7 cellular contexts compared by ENCODE assay signal in the genomic region with DNA sequence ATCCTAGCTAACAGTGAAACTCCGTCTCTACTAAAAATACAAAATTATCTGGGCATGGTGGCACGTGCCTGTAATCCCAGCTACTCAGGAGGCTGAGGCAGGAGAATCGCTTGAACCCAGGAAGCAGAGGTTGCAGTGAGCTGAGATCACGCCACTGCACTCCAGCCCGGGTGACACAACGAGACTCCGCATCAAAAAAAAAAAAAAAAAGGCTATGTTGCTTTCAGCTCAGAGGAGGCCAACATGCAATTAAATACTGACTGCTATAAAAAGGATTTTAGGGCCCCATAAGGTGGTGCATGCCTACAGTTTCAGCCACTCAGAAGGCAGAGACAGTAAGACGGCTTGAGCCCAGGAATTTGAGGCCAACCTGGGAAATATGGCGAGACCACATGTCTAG. TPM values are rescaled to one million over a fixed set of nuclear protein-coding genes. Genes with fewer than 3 reads are reported as not detected.
DNase-seq lines count a peak whose midpoint lies in the region; ATAC-seq lines count a peak whose summit lies in the region.
"Not testable (repeated sequence)": the region's sequence is repeated elsewhere in the genome, so short reads cannot be mapped to it uniquely, and the experiment has no call there.

No MANE protein-coding gene starts in this region.

- not testable (repeated sequence) for H3K36me3 ChIP-seq in CD4-positive, alpha-beta memory T cell (ENCODE audit: insufficient read depth, low read length)

- peak; percentile 50 for ATAC-seq in activated CD4-positive, alpha-beta T cell treated with anti-CD3 and anti-CD28 coated beads for 36 hours
- ATAC-seq in activated T-cell treated with anti-CD3 and anti-CD28 coated beads, Interleukin-2, amount 50 U/mL, for 72 hours (replicated peaks in 1 of 2), result peak; percentile 26 to 31
- peak; percentile 31 for ATAC-seq in activated naive CD8-positive, alpha-beta T cell treated with anti-CD3 and anti-CD28 coated beads, Interleukin-2, amount 10 ng/mL, durations not matched to agents 7 days and 5 days (ENCODE audit: low read depth)
- ATAC-seq in natural killer cell treated with Interleukin-12 subunit alpha and Interleukin-12 subunit beta and Interleukin-15 and Interleukin-18, amount 100 ng/mL, for 72 hours, result peak in 1 of 2 donors; percentile 46

- H3K36me3 Mint-ChIP-seq in CD4-positive, alpha-beta memory T cell; activated T-cell treated with anti-CD3 and anti-CD28 coated beads, Interleukin-2, amount 50 U/mL, for 72 hours (ENCODE audit: insufficient read depth in 2 of 2); immature natural killer cell; natural killer cell treated with Interleukin-12 subunit alpha and Interleukin-12 subunit beta and Interleukin-15 and Interleukin-18, amount 100 ng/mL, for 72 hours: not testable (repeated sequence)
- H3K36me3 Mint-ChIP-seq in activated CD4-positive, alpha-beta T cell treated with anti-CD3 and anti-CD28 coated beads for 36 hours (ENCODE audit: low read depth), result peaks cover 10% of the 10 kb centered on the region
- peaks cover 20% of the 10 kb centered on the region for H3K36me3 Mint-ChIP-seq in activated naive CD8-positive, alpha-beta T cell treated with anti-CD3 and anti-CD28 coated beads, Interleukin-2, amount 10 ng/mL, durations not matched to agents 7 days and 5 days

- peaks cover 42% of the 10 kb centered on the region for H3K4me1 ChIP-seq in CD4-positive, alpha-beta memory T cell (ENCODE audit: insufficient read depth, low read length)

- not testable (repeated sequence) for H3K4me3 ChIP-seq in CD4-positive, alpha-beta memory T cell (ENCODE audit: low read length in 2 of 2)

- not testable (repeated sequence) for H3K27ac ChIP-seq in CD4-positive, alpha-beta memory T cell (ENCODE audit: low read depth, low read length)

- H3K27ac Mint-ChIP-seq in CD4-positive, alpha-beta memory T cell, result peak overlapping the region; percentile 53 to 90 (median 68)
- H3K27ac Mint-ChIP-seq in activated CD4-positive, alpha-beta T cell treated with anti-CD3 and anti-CD28 coated beads for 36 hours, result peak overlapping the region; percentile 69
- H3K27ac Mint-ChIP-seq in activated T-cell treated with anti-CD3 and anti-CD28 coated beads, Interleukin-2, amount 50 U/mL, for 72 hours, result peak overlapping the region; percentile 49
- H3K27ac Mint-ChIP-seq in activated naive CD8-positive, alpha-beta T cell treated with anti-CD3 and anti-CD28 coated beads, Interleukin-2, amount 10 ng/mL, durations not matched to agents 7 days and 5 days, result peak overlapping the region; percentile 77
- peak overlapping the region; percentile 83 to 93 (median 86) for H3K27ac Mint-ChIP-seq in immature natural killer cell
- H3K27ac Mint-ChIP-seq in natural killer cell treated with Interleukin-12 subunit alpha and Interleukin-12 subunit beta and Interleukin-15 and Interleukin-18, amount 100 ng/mL, for 72 hours, result peak overlapping the region; percentile 61 to 74

- POLR2A ChIA-PET in CD4-positive, alpha-beta memory T cell (lab: Charles Lee; ENCODE audit: partially characterized antibody), result interaction anchor here (0.6 to 5.3 kb wide), 3 partner anchors 13 to 40 kb away, joined by 3 to 41 read pairs (median 3); partner anchors contain the start of gene DENND4A
- POLR2A ChIA-PET in activated CD4-positive, alpha-beta T cell treated with anti-CD3 and anti-CD28 coated beads for 36 hours (lab: Charles Lee), result interaction anchor here (0.6 to 0.7 kb wide), 3 partner anchors 10 to 147 kb away, joined by 3 to 6 read pairs (median 4); no protein-coding TSS in a partner anchor
- POLR2A ChIA-PET in activated naive CD8-positive, alpha-beta T cell treated with anti-CD3 and anti-CD28 coated beads, Interleukin-2, amount 10 ng/mL, durations not matched to agents 7 days and 5 days (lab: Charles Lee), result interaction anchor here (0.7 to 4.0 kb wide), 5 partner anchors 13 to 262 kb away, joined by 3 to 26 read pairs (median 6); partner anchors contain the start of genes DENND4A and RAB11A

- not testable (repeated sequence) for H3K27me3 Mint-ChIP-seq in CD4-positive, alpha-beta memory T cell; activated CD4-positive, alpha-beta T cell treated with anti-CD3 and anti-CD28 coated beads for 36 hours; activated T-cell treated with anti-CD3 and anti-CD28 coated beads, Interleukin-2, amount 50 U/mL, for 72 hours (ENCODE audit: low read depth); activated naive CD8-positive, alpha-beta T cell treated with anti-CD3 and anti-CD28 coated beads, Interleukin-2, amount 10 ng/mL, durations not matched to agents 7 days and 5 days; immature natural killer cell (ENCODE audit: low read depth in 3 of 3); natural killer cell treated with Interleukin-12 subunit alpha and Interleukin-12 subunit beta and Interleukin-15 and Interleukin-18, amount 100 ng/mL, for 72 hours

- H3K9me3 Mint-ChIP-seq in CD4-positive, alpha-beta memory T cell; activated CD4-positive, alpha-beta T cell treated with anti-CD3 and anti-CD28 coated beads for 36 hours (ENCODE audit: low read depth); activated T-cell treated with anti-CD3 and anti-CD28 coated beads, Interleukin-2, amount 50 U/mL, for 72 hours; activated naive CD8-positive, alpha-beta T cell treated with anti-CD3 and anti-CD28 coated beads, Interleukin-2, amount 10 ng/mL, durations not matched to agents 7 days and 5 days; immature natural killer cell; natural killer cell treated with Interleukin-12 subunit alpha and Interleukin-12 subunit beta and Interleukin-15 and Interleukin-18, amount 100 ng/mL, for 72 hours: not testable (repeated sequence)

- peak overlapping the region in 6 of 8 donors; percentile 31 to 77 (median 48) for H3K4me3 Mint-ChIP-seq in CD4-positive, alpha-beta memory T cell
- not testable (repeated sequence) for H3K4me3 Mint-ChIP-seq in activated CD4-positive, alpha-beta T cell treated with anti-CD3 and anti-CD28 coated beads for 36 hours
- H3K4me3 Mint-ChIP-seq in activated T-cell treated with anti-CD3 and anti-CD28 coated beads, Interleukin-2, amount 50 U/mL, for 72 hours, result peak overlapping the region; percentile 15 to 19
- peak overlapping the region; percentile 50 for H3K4me3 Mint-ChIP-seq in activated naive CD8-positive, alpha-beta T cell treated with anti-CD3 and anti-CD28 coated beads, Interleukin-2, amount 10 ng/mL, durations not matched to agents 7 days and 5 days
- peak overlapping the region; percentile 59 to 75 (median 69) for H3K4me3 Mint-ChIP-seq in immature natural killer cell
- peak overlapping the region; percentile 55 for H3K4me3 Mint-ChIP-seq in natural killer cell treated with Interleukin-12 subunit alpha and Interleukin-12 subunit beta and Interleukin-15 and Interleukin-18, amount 100 ng/mL, for 72 hours

- H3K4me1 Mint-ChIP-seq in CD4-positive, alpha-beta memory T cell, result peaks cover 21 to 36% (median 29%) of the 10 kb centered on the region in 4 donors
- peaks cover 25% of the 10 kb centered on the region for H3K4me1 Mint-ChIP-seq in activated CD4-positive, alpha-beta T cell treated with anti-CD3 and anti-CD28 coated beads for 36 hours
- H3K4me1 Mint-ChIP-seq in activated T-cell treated with anti-CD3 and anti-CD28 coated beads, Interleukin-2, amount 50 U/mL, for 72 hours (ENCODE audit: low read depth), result peaks cover 32% of the 10 kb centered on the region
- peaks cover 20% of the 10 kb centered on the region for H3K4me1 Mint-ChIP-seq in activated naive CD8-positive, alpha-beta T cell treated with anti-CD3 and anti-CD28 coated beads, Interleukin-2, amount 10 ng/mL, durations not matched to agents 7 days and 5 days
- peaks cover 34 to 43% of the 10 kb centered on the region in 2 donors for H3K4me1 Mint-ChIP-seq in immature natural killer cell
- peaks cover 14 to 31% of the 10 kb centered on the region in 2 donors for H3K4me1 Mint-ChIP-seq in natural killer cell treated with Interleukin-12 subunit alpha and Interleukin-12 subunit beta and Interleukin-15 and Interleukin-18, amount 100 ng/mL, for 72 hours (ENCODE audit: low read depth in 2 of 2)

- CTCF ChIA-PET in CD4-positive, alpha-beta memory T cell (lab: Charles Lee; ENCODE audit: partially characterized antibody), result interaction anchor here (1.7 to 2.9 kb wide), 3 partner anchors 12 to 58 kb away, joined by 5 to 14 read pairs (median 10); partner anchors contain the start of gene DENND4A
- CTCF ChIA-PET in activated CD4-positive, alpha-beta T cell treated with anti-CD3 and anti-CD28 coated beads for 36 hours (lab: Charles Lee), result interaction anchor here (0.8 to 1.2 kb wide), 3 partner anchors 19 to 54 kb away, joined by 3 to 7 read pairs (median 5); no protein-coding TSS in a partner anchor

- H3K27me3 ChIP-seq in CD4-positive, alpha-beta memory T cell (ENCODE audit: insufficient read depth, low read length), result not testable (repeated sequence)

- not testable (repeated sequence) for DNase-seq in CD4-positive, alpha-beta memory T cell; activated CD4-positive, alpha-beta T cell treated with anti-CD3 and anti-CD28 coated beads for 36 hours; activated T-cell treated with anti-CD3 and anti-CD28 coated beads, Interleukin-2, amount 50 U/mL, for 72 hours; activated naive CD8-positive, alpha-beta T cell treated with anti-CD3 and anti-CD28 coated beads, Interleukin-2, amount 10 ng/mL, durations not matched to agents 7 days and 5 days; immature natural killer cell; natural killer cell treated with Interleukin-12 subunit alpha and Interleukin-12 subunit beta and Interleukin-15 and Interleukin-18, amount 100 ng/mL, for 72 hours (ENCODE audit: low spot score)
- DNase-seq in MV-4-11 (lab: John Stamatoyannopoulos, UW), result peak; percentile 7

- intact Hi-C loops in CD4-positive, alpha-beta memory T cell (cut with micrococcal nuclease), result not testable (repeated sequence)
- intact Hi-C loops in activated CD4-positive, alpha-beta T cell treated with anti-CD3 and anti-CD28 coated beads for 36 hours (cut with DNase I, micrococcal nuclease), result loop anchor here in 1 of 2 experiments (10.0 kb wide), 1 partner anchor 46 kb away; no protein-coding TSS in a partner anchor

- H3K9me3 ChIP-seq in CD4-positive, alpha-beta memory T cell (ENCODE audit: control insufficient read depth in 1 of 2, low read length in 2 of 2), result not testable (repeated sequence)

RNA-seq across cellular contexts. Expression of gene DENND4A, which starts 13.4 kb away (rescaled TPM):
- total RNA-seq in CD4-positive, alpha-beta memory T cell, result 10 to 100 TPM; 63.1 to 69.4 TPM
- polyA plus RNA-seq in CD4-positive, alpha-beta memory T cell, result 10 to 100 TPM in 1 of 2 donors, 1 to 10 TPM in 1; 8.4 to 21.3 TPM
- 10 to 100 TPM; 35.6 to 43.5 TPM for total RNA-seq in activated CD4-positive, alpha-beta T cell treated with anti-CD3 and anti-CD28 coated beads for 36 hours
- total RNA-seq in activated T-cell treated with anti-CD3 and anti-CD28 coated beads, Interleukin-2, amount 50 U/mL, for 72 hours, result 10 to 100 TPM; 56.7 to 59.3 TPM
- total RNA-seq in activated naive CD8-positive, alpha-beta T cell treated with anti-CD3 and anti-CD28 coated beads, Interleukin-2, amount 10 ng/mL, durations not matched to agents 7 days and 5 days, result 10 to 100 TPM; 50.4 to 56.7 TPM
- 10 to 100 TPM in 1 of 3 donors, 1 to 10 TPM in 2; 6.4 to 18.9 (median 6.5) TPM for polyA plus RNA-seq in immature natural killer cell
- total RNA-seq in natural killer cell treated with Interleukin-12 subunit alpha and Interleukin-12 subunit beta and Interleukin-15 and Interleukin-18, amount 100 ng/mL, for 72 hours, result 100 to 1,000 TPM; 114 to 121 TPM
